In genomic region chr7:32888505-32888904, GRCh38 we compare ENCODE assay signal across 12 cellular contexts. TPM values are rescaled to one million over a fixed set of nuclear protein-coding genes. Genes with fewer than 3 reads are reported as not detected.
DNase-seq lines count a peak whose midpoint lies in the region; ATAC-seq, FAIRE-seq and TF ChIP-seq lines count a peak whose summit lies in the region.
"Had no signal": no experiment of that assay in that cellular context is flagged by ENCODE, and none has a peak within 500 bp of the region (broad histone marks: within the 10 kb centered on the region; RNA-seq: fewer than 3 reads in every experiment).

No MANE protein-coding gene starts in this region.

- TF ChIP-seq CTCF in HEK293 (tag by site-specific recombination; IDR thresholded peaks at IDR 0.05), result no peak
- no peak for TF ChIP-seq CTCF in GM12878 (IDR thresholded peaks at IDR 0.05 in 2 of 3, conservative IDR thresholded peaks at IDR 0.05 in 1 of 3; ENCODE audit: control insufficient read depth in 2 of 3, extremely low read depth in 1 of 3, insufficient read depth in 1 of 3, low read depth in 3 of 3, low read length in 3 of 3)
- TF ChIP-seq CTCF in osteocyte (IDR thresholded peaks at IDR 0.05), result no peak

- FAIRE-seq in GM12878 (lab: Jason Lieb, UNC), result no peak
- FAIRE-seq: frontal cortex had no signal

- TF ChIP-seq RAD21 in GM12878 (IDR thresholded peaks at IDR 0.05; ENCODE audit: insufficient read depth, low read depth, low read length), result no peak

- H3K27ac Mint-ChIP-seq in CD4-positive, CD25-positive, alpha-beta regulatory T cell, result peak overlapping the region; percentile 79 to 100 (median 85)
- H3K27ac Mint-ChIP-seq in osteocyte (ENCODE audit: unreplicated experiment), result peak overlapping the region; percentile 48

- CTCF ChIA-PET in HEK293 (lab: Yijun Ruan, JAX), result interaction anchor here (0.8 kb wide), 1 partner anchor 42 kb away, joined by 4 read pairs; no protein-coding TSS in a partner anchor
- CTCF ChIA-PET in GM12878 (lab: Yijun Ruan, JAX), result interaction anchor here (4.1 kb wide), 1 partner anchor 42 kb away, joined by 25 read pairs; no protein-coding TSS in a partner anchor

- H3K9me3 ChIP-seq in CD4-positive, CD25-positive, alpha-beta regulatory T cell (ENCODE audit: control insufficient read depth in 2 of 2, low read length in 2 of 2), result no peaks in the 10 kb centered on the region
- H3K9me3 ChIP-seq in HEK293 (ENCODE audit: control insufficient read depth, insufficient read depth, low read depth, low read length) (no peaks in the 10 kb centered on the region), GM12878 (replicated peaks; ENCODE audit: control insufficient read depth, insufficient read depth, low read length) (no peaks in the 10 kb centered on the region)

- peak overlapping the region; percentile 87 to 99 (median 96) for H3K4me3 Mint-ChIP-seq in CD4-positive, CD25-positive, alpha-beta regulatory T cell
- peak overlapping the region; percentile 15 for H3K4me3 Mint-ChIP-seq in osteocyte (ENCODE audit: unreplicated experiment)

- H2BK5ac ChIP-seq in mesendoderm (ENCODE audit: low read length), result no peak overlapping the region

- ATAC-seq in CD4-positive, CD25-positive, alpha-beta regulatory T cell (ENCODE audit: low read depth in 2 of 2), result no peak
- ATAC-seq in GM12878, result no peak

- H3K27ac ChIP-seq in CD4-positive, CD25-positive, alpha-beta regulatory T cell (ENCODE audit: insufficient read depth, low read length, poor library complexity, severe bottlenecking), result peak overlapping the region; percentile 14
- H3K27ac ChIP-seq in HEK293 (ENCODE audit: extremely low read depth, low read depth, low read length) (no peak overlapping the region), GM12878 (ENCODE audit: control insufficient read depth, insufficient read depth) (no peak overlapping the region), substantia nigra (ENCODE audit: low read depth, low read length, poor library complexity, severe bottlenecking) (no peak overlapping the region), mesendoderm (ENCODE audit: low read depth, low read length) (no peak overlapping the region)

- no peaks in the 10 kb centered on the region for H3K36me3 ChIP-seq in CD4-positive, CD25-positive, alpha-beta regulatory T cell (ENCODE audit: control insufficient read depth, insufficient read depth, low read length)
- H3K36me3 ChIP-seq in HEK293 (ENCODE audit: control insufficient read depth in 2 of 2, insufficient read depth in 1 of 2, low read length in 2 of 2) (no peaks in the 10 kb centered on the region), GM12878 (ENCODE audit: control insufficient read depth in 2 of 2, insufficient read depth in 2 of 2, low read length in 1 of 2) (no peaks in the 10 kb centered on the region), mesendoderm (ENCODE audit: control insufficient read depth, insufficient read depth, low read length) (no peaks in the 10 kb centered on the region)

- no TSS peak for BruUV-seq in GM12878 (replicated peaks; lab: Mats Ljungman, UMichigan)

- H2AK5ac ChIP-seq in mesendoderm (ENCODE audit: low read length), result no peak overlapping the region

- no peak overlapping the region for H3K23ac ChIP-seq in mesendoderm (ENCODE audit: low read length)

- H3K9me3 Mint-ChIP-seq in CD4-positive, CD25-positive, alpha-beta regulatory T cell, result peaks cover 0 to 4% (median 0%) of the 10 kb centered on the region in 7 donors
- H3K9me3 Mint-ChIP-seq in osteocyte (ENCODE audit: unreplicated experiment), result no peaks in the 10 kb centered on the region

- RAD21 ChIA-PET in GM12878 (lab: Charles Lee; ENCODE audit: unreplicated experiment), result interaction anchor here (0.7 to 1.1 kb wide), 2 partner anchors 42 to 387 kb away, joined by 3 read pairs; no protein-coding TSS in a partner anchor

- H3K4me1 Mint-ChIP-seq in CD4-positive, CD25-positive, alpha-beta regulatory T cell, result peaks cover 51 to 81% (median 65%) of the 10 kb centered on the region in 4 donors
- H3K4me1 Mint-ChIP-seq in osteocyte (ENCODE audit: unreplicated experiment), result peaks cover 65% of the 10 kb centered on the region

- H3K56ac ChIP-seq in mesendoderm (ENCODE audit: low read length), result no peak overlapping the region

- peaks cover 70% of the 10 kb centered on the region for H3K79me2 ChIP-seq in GM12878 (ENCODE audit: control insufficient read depth, insufficient read depth, low read length)
- peaks cover 61% of the 10 kb centered on the region for H3K79me2 ChIP-seq in mesendoderm (ENCODE audit: control insufficient read depth, insufficient read depth, low read length)

- H3K36me3 Mint-ChIP-seq in CD4-positive, CD25-positive, alpha-beta regulatory T cell, result peaks cover 9% of the 10 kb centered on the region
- H3K36me3 Mint-ChIP-seq in osteocyte (ENCODE audit: unreplicated experiment), result no peaks in the 10 kb centered on the region

- in situ Hi-C loops in GM12878 (cut with MboI), result no loop called here

- intact Hi-C loops in GM12878 (cut with micrococcal nuclease; ENCODE audit: unreplicated experiment), result no loop called here

- H2AFZ ChIP-seq in GM12878 (ENCODE audit: control insufficient read depth, low read depth, low read length), result no peak overlapping the region

- peak overlapping the region; percentile 82; the same call in 1 of the 2 replicates for H3K4me2 ChIP-seq in GM12878 (ENCODE audit: control insufficient read depth, insufficient read depth)
- H3K4me2 ChIP-seq in mesendoderm (ENCODE audit: low read length), result no peak overlapping the region

- no peak overlapping the region for H3K4ac ChIP-seq in mesendoderm (ENCODE audit: low read depth, low read length)

- H3K9ac ChIP-seq in GM12878 (ENCODE audit: control insufficient read depth, insufficient read depth, low read length), result no peak overlapping the region
- no peak overlapping the region for H3K9ac ChIP-seq in mesendoderm (ENCODE audit: low read length)

- POLR2A ChIA-PET in HEK293 (lab: Yijun Ruan, JAX), result interaction anchor here (0.7 kb wide), 1 partner anchor 68 kb away, joined by 3 read pairs; no protein-coding TSS in a partner anchor
- POLR2A ChIA-PET in GM12878 (lab: Charles Lee), result interaction anchor here (1.6 to 1.7 kb wide), 2 partner anchors 13 to 174 kb away, joined by 4 to 5 read pairs; partner anchors contain the start of gene NT5C3A

- no peak overlapping the region for H2BK15ac ChIP-seq in mesendoderm (replicated peaks; ENCODE audit: low read depth)

- H3K79me1 ChIP-seq in mesendoderm (ENCODE audit: low read length), result peaks cover 2% of the 10 kb centered on the region

- 98% methylated on average over 3 of the region's 6 CpGs for WGBS in GM12878 (ENCODE audit: insufficient coverage, insufficient replicate concordance, low lambda C conversion rate, missing lambda C conversion rate)
- no CpG with 5 or more reads among the region's 6 CpGs for WGBS in mesendoderm (ENCODE audit: extremely low coverage, insufficient coverage, low lambda C conversion rate)

- H3K18ac ChIP-seq in mesendoderm (ENCODE audit: low read length), result no peak overlapping the region

- no peak overlapping the region for H4K5ac ChIP-seq in mesendoderm (ENCODE audit: low read length)

- no peak for TF ChIP-seq POLR2A in GM12878 (IDR thresholded peaks at IDR 0.05; ENCODE audit: low read depth, low read length)

- DNase-seq in CD4-positive, CD25-positive, alpha-beta regulatory T cell, result no peak
- no peak for DNase-seq in GM12878 (ENCODE audit: low read depth, low spot score)
- DNase-seq in osteocyte (ENCODE audit: extremely low spot score, unreplicated experiment), result no peak
- no peak for DNase-seq in RPMI8226
- no peak for DNase-seq in substantia nigra (lab: John Stamatoyannopoulos, UW)
- DNase-seq in mesendoderm, result no peak
- DNase-seq: dorsolateral prefrontal cortex; GOT3; NCI-H1048; stimulated activated CD4-positive, alpha-beta T cell treated with anti-CD3 and anti-CD28 coated beads, Interleukin-1b, Interleukin-23, amount 100 ng/mL, for 48 hours had no signal

- no peaks in the 10 kb centered on the region for H3K27me3 ChIP-seq in CD4-positive, CD25-positive, alpha-beta regulatory T cell (ENCODE audit: control insufficient read depth, insufficient read depth, low read length)
- H3K27me3 ChIP-seq in GM12878 (replicated peaks in 1 of 2; ENCODE audit: control insufficient read depth in 2 of 2, insufficient read depth in 2 of 2, low read length in 1 of 2) (no peaks in the 10 kb centered on the region), mesendoderm (ENCODE audit: insufficient read depth, low read length, poor library complexity) (no peaks in the 10 kb centered on the region)
- H3K27me3 ChIP-seq: dorsolateral prefrontal cortex had no signal

- SMC1A ChIA-PET in GM12878 (lab: Charles Lee; ENCODE audit: uncharacterized antibody, unreplicated experiment), result interaction anchor here (1.8 kb wide), 1 partner anchor 154 kb away, joined by 3 read pairs; no protein-coding TSS in a partner anchor

- no peak for TF ChIP-seq EP300 in GM12878 (IDR thresholded peaks at IDR 0.05; ENCODE audit: borderline replicate concordance in 1 of 2, control insufficient read depth in 1 of 2, low read depth in 2 of 2, low read length in 2 of 2)

- no peak overlapping the region for H2BK120ac ChIP-seq in mesendoderm (ENCODE audit: low read depth, low read length)

- no peaks in the 10 kb centered on the region for H4K20me1 ChIP-seq in GM12878 (ENCODE audit: control insufficient read depth, insufficient read depth)

- peaks cover 68% of the 10 kb centered on the region for H3K4me1 ChIP-seq in CD4-positive, CD25-positive, alpha-beta regulatory T cell (ENCODE audit: control insufficient read depth, insufficient read depth, low read length, poor library complexity, severe bottlenecking)
- peaks cover 17% of the 10 kb centered on the region for H3K4me1 ChIP-seq in HEK293 (ENCODE audit: control insufficient read depth, insufficient read depth, low read length)
- peaks cover 10% of the 10 kb centered on the region; the same call in 1 of the 2 replicates for H3K4me1 ChIP-seq in GM12878 (ENCODE audit: control insufficient read depth, insufficient read depth, low read length)
- H3K4me1 ChIP-seq in mesendoderm (ENCODE audit: control insufficient read depth, low read depth, low read length), result peaks cover 4% of the 10 kb centered on the region

- H3K4me3 ChIP-seq in CD4-positive, CD25-positive, alpha-beta regulatory T cell (ENCODE audit: low read depth, low read length), result peak overlapping the region; percentile 60
- H3K4me3 ChIP-seq in HEK293 (ENCODE audit: low read depth, low read length) (no peak overlapping the region), GM12878 (no peak overlapping the region; the same call in 1 of the 2 replicates), mesendoderm (ENCODE audit: low read length) (no peak overlapping the region)

- no peak overlapping the region for H4K8ac ChIP-seq in mesendoderm (ENCODE audit: low read depth, low read length)

- H3K27me3 Mint-ChIP-seq in CD4-positive, CD25-positive, alpha-beta regulatory T cell, result peaks cover 5% of the 10 kb centered on the region
- no peaks in the 10 kb centered on the region for H3K27me3 Mint-ChIP-seq in osteocyte (ENCODE audit: unreplicated experiment)

RNA-seq across cellular contexts. Expression of gene KBTBD2, which starts 3.1 kb away (rescaled TPM):
- 121 TPM for total RNA-seq in CD4-positive, CD25-positive, alpha-beta regulatory T cell
- polyA plus RNA-seq in CD4-positive, CD25-positive, alpha-beta regulatory T cell, result 10 to 100 TPM; 17.2 to 28.5 (median 21.1) TPM
- total RNA-seq in GM12878 (2013; cell fraction: nucleolus; rRNA removed), result 66.7 and 71.4 TPM in 2 replicates
- total RNA-seq in GM12878 (2014; rRNA removed) (20.0 and 20.2 TPM in 2 replicates), GM12878 (2014; rRNA removed; fragmentation: Illumina TruSeq; extraction: Trizol) (18.9 and 19.5 TPM in 2 replicates), GM12878 (2021) (11.8 and 16.0 TPM in 2 replicates), osteocyte (33.9 and 36.5 TPM in 2 replicates)
- polyA plus RNA-seq in GM12878 (2011; ENCODE audit: low read depth), result 10.7 TPM
- polyA plus RNA-seq in GM12878 (2011; rRNA removed) (22.3 and 31.5 TPM in 2 replicates), GM12878 (2014; fragmentation: Illumina TruSeq; extraction: Trizol) (16.9 and 21.7 TPM in 2 replicates), GM12878 (2014; fragmentation: Nextera tagmentation; extraction: Ambion mirVana) (1 to 10 TPM; 8.1 to 8.3 TPM), GM12878 (2014; rRNA removed) (14.5 and 16.4 TPM in 2 replicates), GM12878 (2016; fragmentation: Nextera tagmentation; extraction: Ambion mirVana) (10 to 100 TPM; 11.9 to 12.4 TPM)
- polyA plus RNA-seq in GM12878 (2011; cell fraction: cytosol; rRNA removed), result 9.0 and 12.0 TPM in 2 replicates
- polyA plus RNA-seq in GM12878 (2011; cell fraction: nucleus; rRNA removed), result 19.2 and 19.8 TPM in 2 replicates
- 12.0 and 12.3 TPM in 2 replicates for polyA plus RNA-seq in GM12878 (2012)
- 33.3 and 57.5 TPM in 2 replicates for polyA minus RNA-seq in GM12878 (2011; rRNA and poly(A)+ RNA removed)
- polyA minus RNA-seq in GM12878 (2011; cell fraction: cytosol; rRNA and poly(A)+ RNA removed), result 9.5 and 15.2 TPM in 2 replicates
- 15.0 and 19.3 TPM in 2 replicates for polyA minus RNA-seq in GM12878 (2011; cell fraction: nucleus; rRNA and poly(A)+ RNA removed)
- polyA plus RNA-seq in mesendoderm (2013, experiment 1 of 2), result 24.2 TPM
- polyA plus RNA-seq in mesendoderm (2013, experiment 2 of 2), result 23.9 TPM
